Comparison of ENCODE assay signal across 31 cellular contexts in the genomic region with DNA sequence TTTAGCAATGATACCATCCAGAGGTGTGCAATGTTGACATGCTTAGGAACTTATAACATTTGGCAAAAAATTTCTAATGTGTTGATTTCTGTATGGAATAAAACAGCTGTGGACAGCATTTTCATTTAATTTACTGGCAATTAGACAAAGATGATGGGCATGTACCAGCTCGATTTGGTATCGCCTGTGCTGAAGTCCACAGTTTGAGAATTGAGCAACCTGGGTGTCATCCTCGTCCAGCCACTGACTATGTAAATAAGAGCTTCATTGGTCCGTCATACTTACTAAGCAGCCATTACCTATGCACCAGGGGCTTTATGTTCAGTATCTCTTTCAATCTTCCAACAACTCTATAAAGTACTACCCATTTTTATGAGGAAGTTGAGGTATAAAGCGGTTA.
"Had no signal": no experiment of that assay in that cellular context is flagged by ENCODE, and none has a peak within 500 bp of the region (broad histone marks: within the 10 kb centered on the region; RNA-seq: fewer than 3 reads in every experiment).

No MANE protein-coding gene starts in this region.

- H3K36me3 Mint-ChIP-seq: activated naive CD8-positive, alpha-beta T cell treated with anti-CD3 and anti-CD28 coated beads for 36 hours; stimulated activated memory B cell treated with anti-CD40 and anti-IgM and Interleukin-4, amounts not matched to agents 10 μg/mL and 1 μg/mL and 100 μg/mL, for 72 hours had no signal

- FAIRE-seq: astrocyte, pancreas had no signal

- H3K4me1 ChIP-seq: prostate gland, thyroid gland, upper lobe of left lung, vagina had no signal

- H3K27me3 ChIP-seq: pancreas, thyroid gland, upper lobe of left lung, vagina had no signal

- H3K9me3 ChIP-seq: left ventricle myocardium inferior, pancreas, prostate gland, thyroid gland, upper lobe of left lung, vagina had no signal

- H3K27me3 Mint-ChIP-seq: activated naive CD8-positive, alpha-beta T cell treated with anti-CD3 and anti-CD28 coated beads for 36 hours; central memory CD8-positive, alpha-beta T cell; naive thymus-derived CD4-positive, alpha-beta T cell; stimulated activated memory B cell treated with anti-CD40 and anti-IgM and Interleukin-4, amounts not matched to agents 10 μg/mL and 1 μg/mL and 100 μg/mL, for 72 hours; stimulated activated naive CD8-positive, alpha-beta T cell treated with anti-CD3 and anti-CD28 coated beads, Interleukin-15, amount 100 ng/mL, for 72 hours had no signal

- H3K27ac Mint-ChIP-seq: activated naive CD4-positive, alpha-beta T cell treated with anti-CD3 and anti-CD28 coated beads for 36 hours; activated naive CD8-positive, alpha-beta T cell treated with anti-CD3 and anti-CD28 coated beads for 36 hours; activated T-helper 1 cell treated with anti-CD3 and anti-CD28 coated beads, Interleukin-12 subunit alpha, Interleukin-12 subunit beta, Interleukin-2, Interleukin-4 antibody, amounts not matched to agents 30 ng/mL and 10 ng/mL and 1 ng/mL, durations not matched to agents 14 hours and 24 hours and 36 hours; dendritic cell treated with granulocyte-macrophage colony-stimulating factor and Interleukin-4, amounts not matched to agents 40 ng/mL and 50 ng/mL, for 4 days; mesothelial cell of epicardium; naive thymus-derived CD4-positive, alpha-beta T cell; stimulated activated memory B cell treated with anti-CD40 and anti-IgM and Interleukin-4, amounts not matched to agents 10 μg/mL and 1 μg/mL and 100 μg/mL, for 72 hours; stimulated activated naive CD8-positive, alpha-beta T cell treated with anti-CD3 and anti-CD28 coated beads, Interleukin-15, amount 100 ng/mL, for 72 hours had no signal

- H3K4me2 ChIP-seq: smooth muscle cell had no signal

- ATAC-seq: activated CD4-positive, CD25-positive, alpha-beta regulatory T cell treated with anti-CD3 and anti-CD28 coated beads, Interleukin-2, amount 50 U/mL, for 24 hours; naive thymus-derived CD4-positive, alpha-beta T cell; pancreas; stimulated activated memory B cell treated with anti-CD40 and anti-IgM and Interleukin-4, amounts not matched to agents 10 μg/mL and 1 μg/mL and 100 μg/mL, for 72 hours; stimulated activated naive CD8-positive, alpha-beta T cell treated with anti-CD3 and anti-CD28 coated beads, Interleukin-15, amount 100 ng/mL, for 72 hours had no signal

- H3K4me3 ChIP-seq: left ventricle myocardium inferior, pancreas, prostate gland, smooth muscle cell, thyroid gland, upper lobe of left lung, vagina had no signal

- H3K27ac ChIP-seq: left ventricle myocardium inferior, pancreas, prostate gland, upper lobe of left lung, vagina, WERI-Rb-1 had no signal

- H3K9me3 Mint-ChIP-seq: activated naive CD4-positive, alpha-beta T cell treated with anti-CD3 and anti-CD28 coated beads for 36 hours; activated naive CD8-positive, alpha-beta T cell treated with anti-CD3 and anti-CD28 coated beads for 36 hours; activated T-helper 1 cell treated with anti-CD3 and anti-CD28 coated beads, Interleukin-12 subunit alpha, Interleukin-12 subunit beta, Interleukin-2, Interleukin-4 antibody, amounts not matched to agents 30 ng/mL and 10 ng/mL and 1 ng/mL, durations not matched to agents 14 hours and 24 hours and 36 hours; central memory CD8-positive, alpha-beta T cell; dendritic cell treated with granulocyte-macrophage colony-stimulating factor and Interleukin-4, amounts not matched to agents 40 ng/mL and 50 ng/mL, for 4 days; mesothelial cell of epicardium; stimulated activated memory B cell treated with anti-CD40 and anti-IgM and Interleukin-4, amounts not matched to agents 10 μg/mL and 1 μg/mL and 100 μg/mL, for 72 hours; stimulated activated naive CD8-positive, alpha-beta T cell treated with anti-CD3 and anti-CD28 coated beads, Interleukin-15, amount 100 ng/mL, for 72 hours had no signal

- H3K4me3 Mint-ChIP-seq: activated naive CD4-positive, alpha-beta T cell treated with anti-CD3 and anti-CD28 coated beads for 36 hours; activated naive CD8-positive, alpha-beta T cell treated with anti-CD3 and anti-CD28 coated beads for 36 hours; activated T-helper 1 cell treated with anti-CD3 and anti-CD28 coated beads, Interleukin-12 subunit alpha, Interleukin-12 subunit beta, Interleukin-2, Interleukin-4 antibody, amounts not matched to agents 30 ng/mL and 10 ng/mL and 1 ng/mL, durations not matched to agents 14 hours and 24 hours and 36 hours; central memory CD8-positive, alpha-beta T cell; dendritic cell treated with granulocyte-macrophage colony-stimulating factor and Interleukin-4, amounts not matched to agents 40 ng/mL and 50 ng/mL, for 4 days; mesothelial cell of epicardium; naive thymus-derived CD4-positive, alpha-beta T cell; stimulated activated memory B cell treated with anti-CD40 and anti-IgM and Interleukin-4, amounts not matched to agents 10 μg/mL and 1 μg/mL and 100 μg/mL, for 72 hours; stimulated activated naive CD8-positive, alpha-beta T cell treated with anti-CD3 and anti-CD28 coated beads, Interleukin-15, amount 100 ng/mL, for 72 hours had no signal

- DNase-seq: activated CD4-positive, alpha-beta T cell treated with anti-CD3 and anti-CD28 coated beads for 48 hours; activated CD4-positive, alpha-beta T cell treated with anti-CD3 and anti-CD28 coated beads, Interleukin-2, amount 50 U/mL, for 48 hours; activated CD8-positive, alpha-beta memory T cell treated with anti-CD3 and anti-CD28 coated beads for 24 hours; activated effector memory CD4-positive, alpha-beta T cell treated with anti-CD3 and anti-CD28 coated beads, Interleukin-2, amount 50 U/mL, for 16 hours; activated naive CD4-positive, alpha-beta T cell treated with anti-CD3 and anti-CD28 coated beads for 36 hours; activated naive CD8-positive, alpha-beta T cell treated with anti-CD3 and anti-CD28 coated beads for 36 hours; activated T-cell treated with anti-CD3 and anti-CD28 coated beads, Interleukin-2, amount 50 U/mL, for 1 hour; effector CD4-positive, alpha-beta T cell; head of caudate nucleus; left ventricle myocardium inferior; naive thymus-derived CD4-positive, alpha-beta T cell; nucleus accumbens; pancreas; stimulated activated CD4-positive, alpha-beta T cell treated with anti-CD3 and anti-CD28 coated beads, Interleukin-1b, Interleukin-23, amount 100 ng/mL, for 48 hours; stimulated activated CD4-positive, alpha-beta T cell treated with anti-CD3 and anti-CD28 coated beads, Interleukin-4, amount 100 ng/mL, for 4 hours; stimulated activated CD8-positive, alpha-beta memory T cell treated with anti-CD3 and anti-CD28 coated beads, Interleukin-4, amount 100 ng/mL, for 48 hours; stimulated activated naive CD8-positive, alpha-beta T cell treated with anti-CD3 and anti-CD28 coated beads, Interleukin-15, amount 100 ng/mL, for 72 hours; substantia nigra; upper lobe of left lung; WERI-Rb-1 had no signal

- H3K36me3 ChIP-seq: left ventricle myocardium inferior, prostate gland, WERI-Rb-1 had no signal

- H3K4me1 Mint-ChIP-seq: activated naive CD8-positive, alpha-beta T cell treated with anti-CD3 and anti-CD28 coated beads for 36 hours; stimulated activated memory B cell treated with anti-CD40 and anti-IgM and Interleukin-4, amounts not matched to agents 10 μg/mL and 1 μg/mL and 100 μg/mL, for 72 hours had no signal
